Comparison of ENCODE assay signal across 8 cellular contexts in the genomic region with DNA sequence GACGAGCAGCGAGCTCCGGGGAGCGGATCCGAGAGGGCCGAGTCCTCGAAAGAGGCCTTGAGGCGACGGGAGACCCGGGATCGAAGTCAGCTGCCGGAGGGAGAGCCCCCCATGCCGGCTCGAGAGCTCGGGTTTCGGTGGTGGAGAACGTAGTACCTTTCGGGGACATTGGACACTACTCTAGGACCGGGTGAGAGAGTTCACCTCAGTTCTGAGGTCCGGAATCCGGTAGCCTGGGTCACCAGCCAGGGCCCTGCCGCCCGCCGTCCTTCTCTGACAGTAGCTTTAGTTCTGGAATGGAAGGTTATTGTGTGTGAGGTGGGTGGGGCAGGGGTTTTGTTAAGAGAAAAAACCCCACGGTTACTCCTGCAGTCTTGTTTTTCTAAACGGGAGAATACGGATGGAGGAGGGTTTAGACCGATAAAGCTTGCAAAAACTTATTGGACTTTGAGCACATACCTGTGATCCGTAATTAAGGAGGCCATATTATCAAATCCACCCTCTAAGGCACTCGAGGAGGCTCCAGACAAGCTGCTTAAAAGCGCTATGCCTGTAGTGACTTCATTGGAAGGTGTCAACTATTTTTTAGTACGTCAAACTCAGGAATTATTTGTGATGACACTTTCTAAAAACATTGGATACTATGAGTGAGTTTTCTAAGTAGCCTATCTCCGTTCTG. TPM values are rescaled to one million over a fixed set of nuclear protein-coding genes. Genes with fewer than 3 reads are reported as not detected.
DNase-seq lines count a peak whose midpoint lies in the region; ATAC-seq and TF ChIP-seq lines count a peak whose summit lies in the region.

No MANE protein-coding gene starts in this region.

- TF ChIP-seq CTCF in lung (IDR thresholded peaks at IDR 0.05; ENCODE audit: control extremely low read depth, extremely low read depth), result no peak
- TF ChIP-seq CTCF in stomach (IDR thresholded peaks at IDR 0.05), result no peak

- no peak for TF ChIP-seq POLR2A in stomach (IDR thresholded peaks at IDR 0.05)

- peak overlapping the region; percentile 79 for H3K4me3 ChIP-seq in lung
- peak overlapping the region; percentile 66 to 90 (median 82) for H3K4me3 ChIP-seq in stomach

- intact Hi-C loops in stomach (cut with DNase I; ENCODE audit: low total_unique reads), result no loop called here

- peak; percentile 8 for ATAC-seq in HG02870 (IDR thresholded peaks at IDR 0.05; ENCODE audit: unreplicated experiment)
- ATAC-seq in lung (ENCODE audit: insufficient read depth, low FRiP score), result peak; percentile 4

- peak in 2 of 3 experiments; percentile 6 to 15 for DNase-seq in activated CD8-positive, alpha-beta memory T cell treated with anti-CD3 and anti-CD28 coated beads for 48 hours (ENCODE audit: low read depth in 2 of 3, low spot score in 2 of 3)
- no peak for DNase-seq in activated CD8-positive, alpha-beta memory T cell treated with anti-CD3 and anti-CD28 coated beads for 24 hours
- peak; percentile 23 for DNase-seq in cerebellar cortex (ENCODE audit: low spot score)
- peak; percentile 35 for DNase-seq in lung (ENCODE audit: low spot score)
- peak; percentile 33 for DNase-seq in stomach
- no peak for DNase-seq in NCI-H187 treated with DMSO at 0.1 percent for 48 hours (lab: John Stamatoyannopoulos, UW)

- H3K9me3 ChIP-seq in lung (ENCODE audit: control insufficient read depth in 2 of 2, insufficient read depth in 1 of 2, low read length in 1 of 2), result no peaks in the 10 kb centered on the region
- H3K9me3 ChIP-seq in stomach, result no peaks in the 10 kb centered on the region

- 1 to 2% methylated on average over 33 of the region's 33 CpGs for WGBS in lung, 2 donors
- 0 to 1% (median 1%) methylated on average over 29 to 33 of the region's 33 CpGs for WGBS in stomach, 5 donors

- no peaks in the 10 kb centered on the region for H3K36me3 ChIP-seq in lung (ENCODE audit: control insufficient read depth in 2 of 2, insufficient read depth in 2 of 2, low read length in 2 of 2)
- no peaks in the 10 kb centered on the region for H3K36me3 ChIP-seq in stomach

- peak overlapping the region; percentile 97 to 98 for H3K27ac ChIP-seq in lung (ENCODE audit: low read depth in 1 of 2, low read length in 1 of 2)
- H3K27ac ChIP-seq in stomach, result peak overlapping the region; percentile 91 to 99 (median 98)

- TF ChIP-seq EP300 in stomach (IDR thresholded peaks at IDR 0.05), result no peak

- H3K4me1 ChIP-seq in lung (ENCODE audit: control insufficient read depth in 2 of 2, insufficient read depth in 2 of 2, low read length in 2 of 2) (peaks cover 0 to 9% of the 10 kb centered on the region in 2 donors), stomach (peaks cover 14 to 47% (median 35%) of the 10 kb centered on the region in 4 donors)

- H3K27me3 ChIP-seq in lung (ENCODE audit: control insufficient read depth, insufficient read depth) (no peaks in the 10 kb centered on the region), stomach (no peaks in the 10 kb centered on the region)

TF ChIP-seq in PFSK-1, 5 proteins besides CTCF, POLR2A, EP300 and RAD21:
- TF ChIP-seq SIN3A (IDR thresholded peaks at IDR 0.05; ENCODE audit: borderline replicate concordance, insufficient read depth, low read length) (0 out of 2 replicates have a peak, but pooled peaks have one; percentile 23), POLR2AphosphoS5 (IDR thresholded peaks at IDR 0.05; ENCODE audit: low read depth, low read length) (no peak), REST (IDR thresholded peaks at IDR 0.05; ENCODE audit: insufficient read depth in 1 of 2, low read depth in 2 of 2, low read length in 2 of 2) (no peak), FOXP2 (optimal IDR thresholded peaks at IDR 0.05; ENCODE audit: borderline replicate concordance, extremely low read depth, extremely low read length, insufficient read depth) (no peak)

RNA-seq across cellular contexts. Expression of gene SCYL2, which starts 0.8 kb away (rescaled TPM):
- polyA plus RNA-seq in PFSK-1 (2012; ENCODE audit: insufficient read length, low read depth), result 11.8 TPM
- total RNA-seq in lung, result 100 to 1,000 TPM in 1 of 2 donors, 10 to 100 TPM in 1; 34.2 to 148 TPM
- polyA plus RNA-seq in lung, result 10 to 100 TPM; 13.9 to 15.6 TPM
- 10 to 100 TPM; 22.3 to 97.3 (median 70.3) TPM for total RNA-seq in stomach
- polyA plus RNA-seq in stomach, result 10 to 100 TPM in 2 of 3 donors, 1 to 10 TPM in 1; 9.1 to 17.4 (median 11.8) TPM

RNA-seq across cellular contexts. Expression of gene DEPDC4, which starts 0.9 kb away (rescaled TPM):
- polyA plus RNA-seq in PFSK-1 (2012; ENCODE audit: insufficient read length, low read depth), result 1.5 TPM
- total RNA-seq in lung, result 1 to 10 TPM; 1.6 to 6.2 TPM
- polyA plus RNA-seq in lung, result under 1 TPM; 0.54 to 0.77 TPM
- 1 to 10 TPM in 2 of 5 donors, under 1 TPM in 1, not detected in 2; 0.55 to 3.1 (median 1.6) TPM for total RNA-seq in stomach
- polyA plus RNA-seq in stomach, result under 1 TPM in 2 of 3 donors, not detected in 1; 0.48 to 0.50 TPM

Comparison
In these comparisons a context has a peak if more than half of its experiments do, and no peak if none do; other contexts are left out.
1. DNase-seq: peak in activated CD8-positive, alpha-beta memory T cell treated with anti-CD3 and anti-CD28 coated beads for 48 hours (2 of 3), cerebellar cortex (single experiment), lung (single experiment) and stomach (single experiment); none in activated CD8-positive, alpha-beta memory T cell treated with anti-CD3 and anti-CD28 coated beads for 24 hours (single experiment) and NCI-H187 treated with DMSO at 0.1 percent for 48 hours (single experiment).